Comparison of ENCODE assay signal across 8 cellular contexts in the genomic region with DNA sequence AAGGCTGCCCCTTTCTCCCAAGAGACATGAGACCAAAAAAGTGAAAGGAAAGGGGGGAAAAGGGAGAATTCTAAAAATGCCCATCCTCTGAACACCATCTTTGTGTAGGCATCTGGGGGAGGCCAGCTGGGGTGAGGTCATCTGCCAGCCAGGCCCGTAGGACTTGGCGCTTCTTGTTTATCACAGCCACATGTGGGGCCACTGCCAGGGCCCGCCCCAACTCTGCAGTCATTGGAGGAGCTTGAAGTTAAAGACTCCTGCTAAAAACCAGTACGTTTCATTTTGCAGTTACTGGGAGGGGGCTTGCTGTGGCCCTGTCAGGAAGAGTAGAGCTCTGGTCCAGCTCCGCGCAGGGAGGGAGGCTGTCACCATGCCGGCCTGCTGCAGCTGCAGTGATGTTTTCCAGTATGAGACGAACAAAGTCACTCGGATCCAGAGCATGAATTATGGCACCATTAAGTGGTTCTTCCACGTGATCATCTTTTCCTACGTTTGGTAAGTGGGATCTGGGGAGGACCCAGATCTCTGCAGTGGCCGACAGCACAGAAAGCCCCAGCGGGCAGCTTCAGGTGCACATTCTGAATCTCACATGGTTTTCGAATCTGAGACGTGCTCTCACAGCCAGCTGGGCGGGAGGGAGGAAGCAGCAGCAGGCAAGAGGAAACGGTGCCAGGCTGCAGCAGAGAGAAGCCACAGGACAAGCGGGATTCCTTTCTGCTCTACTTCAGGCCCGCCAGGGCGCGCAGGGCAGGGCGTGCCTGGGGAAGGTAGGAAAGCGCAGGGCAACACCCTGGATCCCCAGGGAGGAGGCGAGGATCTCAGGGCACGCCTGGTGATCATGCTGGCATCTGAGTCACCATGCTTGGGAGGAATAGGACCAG. TPM values are rescaled to one million over a fixed set of nuclear protein-coding genes. Genes with fewer than 3 reads are reported as not detected.
DNase-seq lines count a peak whose midpoint lies in the region; ATAC-seq and TF ChIP-seq lines count a peak whose summit lies in the region.

P2RX7 (plus strand) TSS at position 276 of the 881 bp plus-strand sequence; CDS start at position 371, 95 bp downstream.

- H3K4me1 Mint-ChIP-seq in activated T-helper 17 cell treated with anti-CD3 and anti-CD28 coated beads, Interleukin-2, amount 50 U/mL, for 72 hours, result peaks cover 38% of the 10 kb centered on the region

- H3K27me3 ChIP-seq in DND-41 (ENCODE audit: insufficient read depth, low read length, poor library complexity) (no peaks in the 10 kb centered on the region), testis (no peaks in the 10 kb centered on the region)

- H3K27ac ChIP-seq in DND-41 (ENCODE audit: low read length) (peak within 1 kb of the TSS; percentile 67), testis (peak within 1 kb of the TSS; percentile 80 to 82)

- peak; percentile 63 for DNase-seq in DND-41
- peak; percentile 98 for DNase-seq in HPDE6-E6E7 (ENCODE audit: extremely low spot score)
- peak; percentile 62 for DNase-seq in NOMO-1 treated with dmso at 0.1 percent for 144 hours (lab: John Stamatoyannopoulos, UW; ENCODE audit: unreplicated experiment)
- DNase-seq in fibroblast of peridontal ligament (ENCODE audit: extremely low read depth), result peak; percentile 78
- DNase-seq in myocyte (ENCODE audit: low read depth), result peak; percentile 52
- DNase-seq in testis, result peak; percentile 94
- DNase-seq in HuH-7.5 (ENCODE audit: low spot score), result no peak

- no peak for TF ChIP-seq POLR2A in testis (IDR thresholded peaks at IDR 0.05)

- H3K4me3 ChIP-seq in DND-41 (ENCODE audit: low read depth in 1 of 2, low read length in 2 of 2) (peak within 1 kb of the TSS in 1 of 2 experiments; percentile 55; a peak in 2 of 4 replicates), testis (peak within 1 kb of the TSS; percentile 39 to 66)

- peak within 1 kb of the TSS; percentile 93 for H3K4me3 Mint-ChIP-seq in activated T-helper 17 cell treated with anti-CD3 and anti-CD28 coated beads, Interleukin-2, amount 50 U/mL, for 72 hours

- H3K27ac Mint-ChIP-seq in activated T-helper 17 cell treated with anti-CD3 and anti-CD28 coated beads, Interleukin-2, amount 50 U/mL, for 72 hours, result peak within 1 kb of the TSS; percentile 89

- peaks cover 3% of the 10 kb centered on the region for H3K9me3 Mint-ChIP-seq in activated T-helper 17 cell treated with anti-CD3 and anti-CD28 coated beads, Interleukin-2, amount 50 U/mL, for 72 hours

- H3K9me3 ChIP-seq in DND-41 (ENCODE audit: insufficient read depth, low read length, severe bottlenecking) (no peaks in the 10 kb centered on the region), testis (no peaks in the 10 kb centered on the region)

- TF ChIP-seq CTCF in DND-41 (IDR thresholded peaks at IDR 0.05; ENCODE audit: borderline replicate concordance, extremely low read depth, low read length, poor library complexity, severe bottlenecking) (peak; percentile 33), testis (IDR thresholded peaks at IDR 0.05) (no peak)

- H3K4me2 ChIP-seq in DND-41 (ENCODE audit: insufficient read depth, low read length), result peak within 1 kb of the TSS; percentile 76

- WGBS in testis, 2 donors, result 24 to 32% methylated on average over 25 of the region's 25 CpGs

- no peaks in the 10 kb centered on the region for H3K79me2 ChIP-seq in DND-41 (ENCODE audit: insufficient read depth, low read length)

- H3K27me3 Mint-ChIP-seq in activated T-helper 17 cell treated with anti-CD3 and anti-CD28 coated beads, Interleukin-2, amount 50 U/mL, for 72 hours, result no peaks in the 10 kb centered on the region

- H3K36me3 ChIP-seq in DND-41 (ENCODE audit: insufficient read depth, low read length) (no peaks in the 10 kb centered on the region), testis (ENCODE audit: low read depth, missing control alignments) (no peaks in the 10 kb centered on the region)

- H3K4me1 ChIP-seq in DND-41 (ENCODE audit: insufficient read depth, low read length) (peaks cover 39% of the 10 kb centered on the region), testis (peaks cover 39% of the 10 kb centered on the region)

- peak within 1 kb of the TSS; percentile 80 for H2AFZ ChIP-seq in DND-41 (ENCODE audit: low read depth, low read length)

- H3K36me3 Mint-ChIP-seq in activated T-helper 17 cell treated with anti-CD3 and anti-CD28 coated beads, Interleukin-2, amount 50 U/mL, for 72 hours (ENCODE audit: low read depth), result no peaks in the 10 kb centered on the region

- peak within 1 kb of the TSS; percentile 47 for H3K9ac ChIP-seq in DND-41 (ENCODE audit: low read depth, low read length)

- intact Hi-C loops in testis (cut with DNase I; ENCODE audit: low total_unique reads), result no loop called here

- ATAC-seq in DND-41 (ENCODE audit: insufficient read depth, low read depth), result peak; percentile 44
- ATAC-seq in activated T-helper 17 cell treated with anti-CD3 and anti-CD28 coated beads, Interleukin-2, amount 50 U/mL, for 72 hours (replicated peaks), result peak; percentile 44

- no peaks in the 10 kb centered on the region for H4K20me1 ChIP-seq in DND-41 (ENCODE audit: insufficient read depth, low read length)

RNA-seq across cellular contexts. Expression of gene P2RX7, which starts in this region (rescaled TPM):
- total RNA-seq in activated T-helper 17 cell treated with anti-CD3 and anti-CD28 coated beads, Interleukin-2, amount 50 U/mL, for 72 hours, result 1 to 10 TPM; 3.8 to 6.4 TPM
- total RNA-seq in myocyte (0.11 and 0.21 TPM in 2 replicates), testis (10 to 100 TPM in 1 of 2 donors, 1 to 10 TPM in 1; 5.6 to 12.8 TPM)
- polyA plus RNA-seq in myocyte (2012), result 0.42 TPM
- polyA plus RNA-seq in testis (ENCODE audit: insufficient read depth, low read depth, low replicate concordance), result 3.0 TPM

Comparison
In these comparisons a context has a peak if more than half of its experiments do, and no peak if none do; other contexts are left out.
1. Peak in DNase-seq in myocyte; RNA of the gene not detected or under 1 TPM.